9 cellular contexts compared by ENCODE assay signal in genomic region chr3:183591881-183592521, GRCh38. TPM values are rescaled to one million over a fixed set of nuclear protein-coding genes. Genes with fewer than 3 reads are reported as not detected.
DNase-seq lines count a peak whose midpoint lies in the region; FAIRE-seq and TF ChIP-seq lines count a peak whose summit lies in the region.
"Had no signal": no experiment of that assay in that cellular context is flagged by ENCODE, and none has a peak within 500 bp of the region (broad histone marks: within the 10 kb centered on the region; RNA-seq: fewer than 3 reads in every experiment).

No MANE protein-coding gene starts in this region.

- no peak overlapping the region for H3K4me3 ChIP-seq in endothelial cell of umbilical vein (replicated peaks in 1 of 3; ENCODE audit: insufficient read depth in 1 of 3, low read depth in 1 of 3, low read length in 3 of 3)

- CTCF ChIA-PET in endothelial cell of umbilical vein (lab: Charles Lee) = interaction anchor here (0.8 to 2.4 kb wide), 13 partner anchors 11 to 125 kb away, joined by 3 to 9 read pairs (median 4); no protein-coding TSS in a partner anchor

- no peaks in the 10 kb centered on the region for H3K36me3 Mint-ChIP-seq in activated T-cell treated with anti-CD3 and anti-CD28 coated beads, Interleukin-2, amount 50 U/mL, for 24 hours (ENCODE audit: low read depth)
- no peaks in the 10 kb centered on the region; the same call in 1 of the 2 replicates for H3K36me3 Mint-ChIP-seq in HFFc6 (ENCODE audit: low read depth)

- H3K4me1 Mint-ChIP-seq in activated T-cell treated with anti-CD3 and anti-CD28 coated beads, Interleukin-2, amount 50 U/mL, for 24 hours (ENCODE audit: low read depth) = peaks cover 30% of the 10 kb centered on the region
- H3K4me1 Mint-ChIP-seq in HFFc6 (ENCODE audit: low read depth) = no peaks in the 10 kb centered on the region

- TF ChIP-seq POLR2A in endothelial cell of umbilical vein (IDR thresholded peaks at IDR 0.05; ENCODE audit: low read depth, low read length) = no peak

- H3K4me3 Mint-ChIP-seq in activated T-cell treated with anti-CD3 and anti-CD28 coated beads, Interleukin-2, amount 50 U/mL, for 24 hours = peak overlapping the region; percentile 15
- H3K4me3 Mint-ChIP-seq in HFFc6 = no peak overlapping the region

- H3K27ac Mint-ChIP-seq in activated T-cell treated with anti-CD3 and anti-CD28 coated beads, Interleukin-2, amount 50 U/mL, for 24 hours = peak overlapping the region; percentile 58
- no peak overlapping the region for H3K27ac Mint-ChIP-seq in HFFc6

- no peaks in the 10 kb centered on the region for H3K36me3 ChIP-seq in endothelial cell of umbilical vein (ENCODE audit: control insufficient read depth in 2 of 2, extremely low read depth in 1 of 2, insufficient read depth in 2 of 2, low read length in 2 of 2)

- no peaks in the 10 kb centered on the region for H3K9me3 Mint-ChIP-seq in activated T-cell treated with anti-CD3 and anti-CD28 coated beads, Interleukin-2, amount 50 U/mL, for 24 hours
- H3K9me3 Mint-ChIP-seq in HFFc6 = peaks cover 5% of the 10 kb centered on the region; the same call in 1 of the 2 replicates

- H4K20me1 ChIP-seq in endothelial cell of umbilical vein (replicated peaks; ENCODE audit: control insufficient read depth, extremely low read depth, insufficient read depth, low read length) = no peaks in the 10 kb centered on the region

- no peaks in the 10 kb centered on the region for H3K9me3 ChIP-seq in endothelial cell of umbilical vein (replicated peaks; ENCODE audit: control insufficient read depth, insufficient read depth, low read length)

- H3K79me2 ChIP-seq in endothelial cell of umbilical vein (ENCODE audit: control insufficient read depth, insufficient read depth, low read length) = no peaks in the 10 kb centered on the region

- TF ChIP-seq CTCF in HFFc6 (IDR thresholded peaks at IDR 0.05) (peak; percentile 71), endothelial cell of umbilical vein (IDR thresholded peaks at IDR 0.05; ENCODE audit: extremely low read depth in 1 of 2, insufficient read depth in 1 of 2, low read depth in 1 of 2, low read length in 2 of 2) (peak in 1 of 2 donors; percentile 12)

- H3K27ac ChIP-seq in endothelial cell of umbilical vein (ENCODE audit: insufficient read depth, low read depth, low read length) = no peak overlapping the region

- no TSS peak for BruUV-seq in endothelial cell of umbilical vein (replicated peaks; lab: Mats Ljungman, UMichigan)

- H3K9ac ChIP-seq in endothelial cell of umbilical vein (replicated peaks; ENCODE audit: extremely low read depth, insufficient read depth, low read length) = no peak overlapping the region

- FAIRE-seq in endothelial cell of umbilical vein (lab: Jason Lieb, UNC) = peak; percentile 63
- FAIRE-seq: G401.6 had no signal

- no peaks in the 10 kb centered on the region for H3K27me3 ChIP-seq in endothelial cell of umbilical vein (ENCODE audit: control insufficient read depth in 2 of 2, insufficient read depth in 2 of 2, low read length in 2 of 2)

- H3K9me1 ChIP-seq in endothelial cell of umbilical vein (replicated peaks; ENCODE audit: control insufficient read depth, extremely low read depth, insufficient read depth, low read length) = no peaks in the 10 kb centered on the region

- dilution Hi-C loops in endothelial cell of umbilical vein (cut with MboI; ENCODE audit: extremely low pct_ligation_motif_present, low sequenced_read_pairs) = no loop called here

- H2AFZ ChIP-seq in endothelial cell of umbilical vein (ENCODE audit: low read depth, low read length) = peak overlapping the region; percentile 46

- H3K4me2 ChIP-seq in endothelial cell of umbilical vein (ENCODE audit: insufficient read depth, low read length) = peak overlapping the region; percentile 38

- DNase-seq in activated T-cell treated with anti-CD3 and anti-CD28 coated beads, Interleukin-2, amount 50 U/mL, for 24 hours = no peak
- DNase-seq in activated T-cell treated with anti-CD3 and anti-CD28 coated beads, Interleukin-2, amount 50 U/mL, for 48 hours = no peak
- DNase-seq in HFFc6 (peak; percentile 9), NCI-H526 (lab: John Stamatoyannopoulos, UW) (peak; percentile 25 to 56), endothelial cell of umbilical vein (ENCODE audit: low read depth, low spot score) (peak; percentile 30), NCI-H446 treated with DMSO at 0.1 percent for 48 hours (lab: John Stamatoyannopoulos, UW) (no peak), HUDEP-2 (lab: John Stamatoyannopoulos, UW; ENCODE audit: unreplicated experiment in 76 of 76) (no peak)
- DNase-seq in activated CD8-positive, alpha-beta memory T cell treated with anti-CD3 and anti-CD28 coated beads, Interleukin-2, amount 50 U/mL, for 48 hours = no peak

- peaks cover 11% of the 10 kb centered on the region for H3K4me1 ChIP-seq in endothelial cell of umbilical vein (ENCODE audit: control insufficient read depth, extremely low read depth, insufficient read depth, low read length)

- H3K27me3 Mint-ChIP-seq in activated T-cell treated with anti-CD3 and anti-CD28 coated beads, Interleukin-2, amount 50 U/mL, for 24 hours = no peaks in the 10 kb centered on the region
- peaks cover 25% of the 10 kb centered on the region for H3K27me3 Mint-ChIP-seq in HFFc6 (ENCODE audit: insufficient read depth)

- POLR2A ChIA-PET in endothelial cell of umbilical vein (lab: Charles Lee) = no interaction called here

- intact Hi-C loops in endothelial cell of umbilical vein (cut with micrococcal nuclease) = loop anchor here (1.0 kb wide), 1 partner anchor 123 kb away; no protein-coding TSS in a partner anchor

TF ChIP-seq in endothelial cell of umbilical vein, 7 proteins besides CTCF, POLR2A, EP300 and RAD21:
- TF ChIP-seq MAX (IDR thresholded peaks at IDR 0.05; ENCODE audit: insufficient read depth, insufficient read length) (no peak), JUN (IDR thresholded peaks at IDR 0.05; ENCODE audit: borderline replicate concordance, insufficient read depth, insufficient read length, low read depth) (no peak), GATA2 (IDR thresholded peaks at IDR 0.05; ENCODE audit: insufficient read depth, insufficient read length, low read depth, low read length) (no peak), FOS (IDR thresholded peaks at IDR 0.05; ENCODE audit: borderline replicate concordance, insufficient read depth, low read length) (no peak), EZH2 (IDR thresholded peaks at IDR 0.05; ENCODE audit: borderline replicate concordance, low read depth, low read length, severe bottlenecking) (no peak), MYC (IDR thresholded peaks at IDR 0.05; ENCODE audit: low read depth, low read length) (no peak), POLR2AphosphoS5 (IDR thresholded peaks at IDR 0.05; ENCODE audit: insufficient read depth, low read depth, low read length) (no peak)
TF ChIP-seq in endothelial cell of umbilical vein: peak in this region for 0.

RNA-seq across cellular contexts. Expression of gene KLHL6, which starts 36.5 kb away (rescaled TPM):
- not detected for total RNA-seq in HFFc6 (2021; fragmentation: NEBNext Ultra II Directional; extraction: Animal tissue kit (Norgen Biotek cat#: 25700))
- 12.6 and 14.8 TPM in 2 replicates for total RNA-seq in endothelial cell of umbilical vein
- 5.1 and 5.7 TPM in 2 replicates for polyA plus RNA-seq in endothelial cell of umbilical vein
- polyA plus RNA-seq in endothelial cell of umbilical vein (2011; cell fraction: cytosol; rRNA removed) = 4.4 and 4.6 TPM in 2 replicates
- polyA plus RNA-seq in endothelial cell of umbilical vein (2011; cell fraction: nucleus; rRNA removed) = 18.4 and 21.2 TPM in 2 replicates
- polyA plus RNA-seq in endothelial cell of umbilical vein (2012) = 8.2 TPM in 2 replicates
- polyA minus RNA-seq in endothelial cell of umbilical vein = 14.7 and 14.8 TPM in 2 replicates
- polyA minus RNA-seq in endothelial cell of umbilical vein (2011; cell fraction: cytosol; rRNA and poly(A)+ RNA removed) = not detected
- 12.9 and 18.1 TPM in 2 replicates for polyA minus RNA-seq in endothelial cell of umbilical vein (2011; cell fraction: nucleus; rRNA and poly(A)+ RNA removed)

RNA-seq across cellular contexts. Expression of gene KLHL24, which starts 43.4 kb away (rescaled TPM):
- 10 to 100 TPM in 1 of 6 experiments, 1 to 10 TPM in 5; 5.6 to 15.1 (median 6.7) TPM for total RNA-seq in HFFc6 (2021; fragmentation: NEBNext Ultra II Directional; extraction: Animal tissue kit (Norgen Biotek cat#: 25700))
- total RNA-seq in endothelial cell of umbilical vein = 45.8 and 46.2 TPM in 2 replicates
- 14.0 and 18.0 TPM in 2 replicates for polyA plus RNA-seq in endothelial cell of umbilical vein
- polyA plus RNA-seq in endothelial cell of umbilical vein (2011; cell fraction: cytosol; rRNA removed) = 12.6 and 15.0 TPM in 2 replicates
- polyA plus RNA-seq in endothelial cell of umbilical vein (2011; cell fraction: nucleus; rRNA removed) = 31.7 and 34.0 TPM in 2 replicates
- polyA plus RNA-seq in endothelial cell of umbilical vein (2012) = 14.0 and 17.5 TPM in 2 replicates
- polyA minus RNA-seq in endothelial cell of umbilical vein = 84.7 and 88.3 TPM in 2 replicates
- polyA minus RNA-seq in endothelial cell of umbilical vein (2011; cell fraction: cytosol; rRNA and poly(A)+ RNA removed) = 33.1 TPM
- 64.9 and 78.2 TPM in 2 replicates for polyA minus RNA-seq in endothelial cell of umbilical vein (2011; cell fraction: nucleus; rRNA and poly(A)+ RNA removed)

Comparison
In these comparisons a context has a peak if more than half of its experiments do, and no peak if none do; other contexts are left out.
1. DNase-seq: peak in HFFc6 (single experiment), NCI-H526 (2 of 2) and endothelial cell of umbilical vein (single experiment); none in activated T-cell treated with anti-CD3 and anti-CD28 coated beads, Interleukin-2, amount 50 U/mL, for 24 hours (single experiment), activated T-cell treated with anti-CD3 and anti-CD28 coated beads, Interleukin-2, amount 50 U/mL, for 48 hours (0 of 2), activated CD8-positive, alpha-beta memory T cell treated with anti-CD3 and anti-CD28 coated beads, Interleukin-2, amount 50 U/mL, for 48 hours (single experiment), NCI-H446 treated with DMSO at 0.1 percent for 48 hours (single experiment) and HUDEP-2 (0 of 76).
2. RNA of gene KLHL6, which starts 36.5 kb away (total RNA-seq): 12.6 to 14.8 TPM in endothelial cell of umbilical vein; not detected in HFFc6; every median in the first group is over 10 times any median in the second.